In genomic region chr4:148056879-148057278, GRCh38 we compare ENCODE assay signal across 9 cellular contexts.
DNase-seq lines count a peak whose midpoint lies in the region; ATAC-seq and TF ChIP-seq lines count a peak whose summit lies in the region.
"Had no signal": no experiment of that assay in that cellular context is flagged by ENCODE, and none has a peak within 500 bp of the region (broad histone marks: within the 10 kb centered on the region; RNA-seq: fewer than 3 reads in every experiment).

No MANE protein-coding gene starts in this region.

- H3K36me3 ChIP-seq in CD4-positive, CD25-positive, alpha-beta regulatory T cell (ENCODE audit: control insufficient read depth, insufficient read depth, low read length) = no peaks in the 10 kb centered on the region
- H3K36me3 ChIP-seq in SU-DHL-6 (ENCODE audit: low read length) (no peaks in the 10 kb centered on the region), adrenal gland (replicated peaks in 1 of 2) (no peaks in the 10 kb centered on the region), suprapubic skin (no peaks in the 10 kb centered on the region)

- no peak for TF ChIP-seq POLR2A in adrenal gland (IDR thresholded peaks at IDR 0.05)
- TF ChIP-seq POLR2A in suprapubic skin (IDR thresholded peaks at IDR 0.05) = no peak

- H2AFZ ChIP-seq in SU-DHL-6 (ENCODE audit: low read depth, low read length, severe bottlenecking) = peak overlapping the region; percentile 78

- peaks cover 0 to 14% (median 1%) of the 10 kb centered on the region in 7 donors for H3K9me3 Mint-ChIP-seq in CD4-positive, CD25-positive, alpha-beta regulatory T cell

- intact Hi-C loops in adrenal gland (cut with DNase I) = no loop called here

- peak; percentile 83 for TF ChIP-seq CTCF in SU-DHL-6 (IDR thresholded peaks at IDR 0.05; ENCODE audit: insufficient read depth, low read length, poor library complexity, severe bottlenecking)
- TF ChIP-seq CTCF in adrenal gland (IDR thresholded peaks at IDR 0.05) = peak in 1 of 6 experiments; percentile 10
- TF ChIP-seq CTCF in suprapubic skin (IDR thresholded peaks at IDR 0.05) = peak in 1 of 2 donors; percentile 15

- peak; percentile 13 to 90 (median 44) for DNase-seq in CD4-positive, CD25-positive, alpha-beta regulatory T cell
- DNase-seq in adrenal gland (peak; percentile 38 to 81 (median 60)), left lobe of liver (ENCODE audit: low spot score) (peak; percentile 57), suprapubic skin (ENCODE audit: low spot score in 2 of 2) (no peak)
- peak; percentile 38 to 78 for DNase-seq in stimulated activated CD8-positive, alpha-beta memory T cell treated with anti-CD3 and anti-CD28 coated beads, Interleukin-7, amount 100 ng/mL, for 48 hours (ENCODE audit: extremely low read depth in 1 of 2, low read depth in 1 of 2)

- no peak overlapping the region for H3K9ac ChIP-seq in SU-DHL-6 (ENCODE audit: low read length)

- peak overlapping the region; percentile 79 to 97 (median 79) for H3K27ac Mint-ChIP-seq in CD4-positive, CD25-positive, alpha-beta regulatory T cell

- TF ChIP-seq EP300 in suprapubic skin (IDR thresholded peaks at IDR 0.05) = no peak

- ATAC-seq in CD4-positive, CD25-positive, alpha-beta regulatory T cell (ENCODE audit: low read depth in 2 of 2) = peak; percentile 52 to 63
- peak; percentile 81 for ATAC-seq in GM19455 (IDR thresholded peaks at IDR 0.05; ENCODE audit: unreplicated experiment)
- peak; percentile 78 for ATAC-seq in HG03460 (IDR thresholded peaks at IDR 0.05; ENCODE audit: unreplicated experiment)
- peak; percentile 51 for ATAC-seq in left lobe of liver

- H3K4me3 ChIP-seq in CD4-positive, CD25-positive, alpha-beta regulatory T cell (ENCODE audit: low read depth, low read length) = peak overlapping the region; percentile 28
- H3K4me3 ChIP-seq in SU-DHL-6 (ENCODE audit: insufficient read depth, low read length, poor library complexity, severe bottlenecking) (no peak overlapping the region), adrenal gland (no peak overlapping the region), suprapubic skin (no peak overlapping the region)

- H3K4me2 ChIP-seq in SU-DHL-6 (ENCODE audit: low read depth, low read length, poor library complexity, severe bottlenecking) = peak overlapping the region; percentile 54

- peaks cover 45% of the 10 kb centered on the region for H3F3A ChIP-seq in SU-DHL-6 (ENCODE audit: insufficient read depth)

- no peaks in the 10 kb centered on the region for H3K27me3 Mint-ChIP-seq in CD4-positive, CD25-positive, alpha-beta regulatory T cell

- peak overlapping the region; percentile 3 to 73 (median 60) for H3K4me3 Mint-ChIP-seq in CD4-positive, CD25-positive, alpha-beta regulatory T cell

- 60 to 68% (median 65%) methylated on average over 6 of the region's 6 CpGs for WGBS in adrenal gland, 4 donors
- WGBS in suprapubic skin = 41% methylated on average over 6 of the region's 6 CpGs

- no peaks in the 10 kb centered on the region for H3K9me2 ChIP-seq in SU-DHL-6 (replicated peaks; ENCODE audit: insufficient read depth, low read length)

- H3K4me1 ChIP-seq in CD4-positive, CD25-positive, alpha-beta regulatory T cell (ENCODE audit: control insufficient read depth, insufficient read depth, low read length, poor library complexity, severe bottlenecking) = peaks cover 65% of the 10 kb centered on the region
- H3K4me1 ChIP-seq in adrenal gland (replicated peaks in 1 of 2) = peaks cover 0 to 5% of the 10 kb centered on the region in 2 donors
- H3K4me1 ChIP-seq in suprapubic skin = peaks cover 33% of the 10 kb centered on the region

- H3K36me3 Mint-ChIP-seq in CD4-positive, CD25-positive, alpha-beta regulatory T cell = peaks cover 4% of the 10 kb centered on the region
- H3K36me3 Mint-ChIP-seq: IgD-negative memory B cell had no signal

- no peaks in the 10 kb centered on the region for H4K20me1 ChIP-seq in SU-DHL-6 (ENCODE audit: low read depth, low read length)

- H3K79me2 ChIP-seq in SU-DHL-6 (ENCODE audit: insufficient read depth, low read length) = no peaks in the 10 kb centered on the region

- H3K4me1 Mint-ChIP-seq in CD4-positive, CD25-positive, alpha-beta regulatory T cell = peaks cover 44 to 96% (median 81%) of the 10 kb centered on the region in 4 donors

- peak overlapping the region; percentile 66 for H3K27ac ChIP-seq in CD4-positive, CD25-positive, alpha-beta regulatory T cell (ENCODE audit: insufficient read depth, low read length, poor library complexity, severe bottlenecking)
- peak overlapping the region; percentile 89 for H3K27ac ChIP-seq in SU-DHL-6 (ENCODE audit: low read depth, low read length)
- H3K27ac ChIP-seq in adrenal gland = no peak overlapping the region
- H3K27ac ChIP-seq in suprapubic skin = no peak overlapping the region

- no peaks in the 10 kb centered on the region for H3K27me3 ChIP-seq in CD4-positive, CD25-positive, alpha-beta regulatory T cell (ENCODE audit: control insufficient read depth, insufficient read depth, low read length)
- H3K27me3 ChIP-seq in SU-DHL-6 (ENCODE audit: low read length) (no peaks in the 10 kb centered on the region), adrenal gland (no peaks in the 10 kb centered on the region), suprapubic skin (no peaks in the 10 kb centered on the region)

- H3K9me3 ChIP-seq in CD4-positive, CD25-positive, alpha-beta regulatory T cell (ENCODE audit: control insufficient read depth in 2 of 2, low read length in 2 of 2) = peaks cover 0 to 2% of the 10 kb centered on the region in 2 experiments
- no peaks in the 10 kb centered on the region for H3K9me3 ChIP-seq in SU-DHL-6 (ENCODE audit: insufficient read depth, low read length)
- no peaks in the 10 kb centered on the region for H3K9me3 ChIP-seq in adrenal gland (replicated peaks in 1 of 3)
- no peaks in the 10 kb centered on the region for H3K9me3 ChIP-seq in suprapubic skin

Comparison
In these comparisons a context has a peak if more than half of its experiments do, and no peak if none do; other contexts are left out.
1. DNase-seq: peak in CD4-positive, CD25-positive, alpha-beta regulatory T cell (3 of 3), adrenal gland (7 of 7), left lobe of liver (single experiment) and stimulated activated CD8-positive, alpha-beta memory T cell treated with anti-CD3 and anti-CD28 coated beads, Interleukin-7, amount 100 ng/mL, for 48 hours (2 of 2); none in suprapubic skin (0 of 2).
2. H3K27ac ChIP-seq: peak in CD4-positive, CD25-positive, alpha-beta regulatory T cell (single experiment) and SU-DHL-6 (single experiment); none in adrenal gland (0 of 5) and suprapubic skin (single experiment).
3. Peak in every context shown above with its lines, with median percentiles within 50 percentile points of each other: ATAC-seq.